ENCODE assay signal across 4 cellular contexts in the genomic region with DNA sequence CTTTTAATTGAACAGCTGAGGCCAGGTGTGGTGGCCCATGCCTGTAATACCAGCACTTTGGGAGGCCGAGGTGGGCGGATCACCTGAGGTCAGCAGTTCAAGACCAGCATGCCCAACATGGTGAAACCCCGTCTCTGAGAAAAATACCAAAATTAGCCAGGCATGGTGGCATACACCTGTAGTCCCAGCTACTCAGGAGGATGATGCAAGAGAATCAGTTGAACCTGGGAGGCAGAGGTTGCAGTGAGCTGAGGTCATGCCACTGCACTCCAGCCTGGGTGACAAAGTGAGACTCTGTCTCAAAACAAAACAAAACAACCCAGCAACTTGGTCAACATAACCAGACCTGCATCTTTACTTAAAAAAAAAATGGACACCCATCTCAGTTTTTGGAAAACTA.
TF ChIP-seq lines count a peak whose summit lies in the region.

No MANE protein-coding gene starts in this region.

TF ChIP-seq in HEK293, 187 proteins besides CTCF, POLR2A, EP300 and RAD21:
- TF ChIP-seq SCRT2 (tag by site-specific recombination; IDR thresholded peaks at IDR 0.05), result peak; percentile 84
- TF ChIP-seq ZNF692 (tag by site-specific recombination; IDR thresholded peaks at IDR 0.05), result 0 out of 2 replicates have a peak, but pooled peaks have one; percentile 23
TF ChIP-seq in HEK293: peak in this region for 2; not testable (repeated sequence) for 185.

TF ChIP-seq in WTC11, 78 proteins besides CTCF, POLR2A, EP300 and RAD21:
- TF ChIP-seq GABPB1 (CRISPR knock-in tag; IDR thresholded peaks at IDR 0.05), result 0 out of 2 replicates have a peak, but pooled peaks have one; percentile 20

TF ChIP-seq in HepG2, 621 proteins besides CTCF, POLR2A, EP300 and RAD21:
- TF ChIP-seq CEBPG (CRISPR knock-in tag; IDR thresholded peaks at IDR 0.05), result 0 out of 2 replicates have a peak, but pooled peaks have one; percentile 10

TF ChIP-seq in liver, 16 proteins besides CTCF, POLR2A, EP300 and RAD21:
- TF ChIP-seq HNF4A (conservative IDR thresholded peaks at IDR 0.05), result peak; percentile 22 to 68
- TF ChIP-seq, protein P1, sequence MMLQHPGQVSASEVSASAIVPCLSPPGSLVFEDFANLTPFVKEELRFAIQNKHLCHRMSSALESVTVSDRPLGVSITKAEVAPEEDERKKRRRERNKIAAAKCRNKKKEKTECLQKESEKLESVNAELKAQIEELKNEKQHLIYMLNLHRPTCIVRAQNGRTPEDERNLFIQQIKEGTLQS (IDR thresholded peaks at IDR 0.05), result peak; percentile 39
- TF ChIP-seq RXRA (IDR thresholded peaks at IDR 0.05), result peak; percentile 16 to 57
